9 cellular contexts compared by ENCODE assay signal in the genomic region with DNA sequence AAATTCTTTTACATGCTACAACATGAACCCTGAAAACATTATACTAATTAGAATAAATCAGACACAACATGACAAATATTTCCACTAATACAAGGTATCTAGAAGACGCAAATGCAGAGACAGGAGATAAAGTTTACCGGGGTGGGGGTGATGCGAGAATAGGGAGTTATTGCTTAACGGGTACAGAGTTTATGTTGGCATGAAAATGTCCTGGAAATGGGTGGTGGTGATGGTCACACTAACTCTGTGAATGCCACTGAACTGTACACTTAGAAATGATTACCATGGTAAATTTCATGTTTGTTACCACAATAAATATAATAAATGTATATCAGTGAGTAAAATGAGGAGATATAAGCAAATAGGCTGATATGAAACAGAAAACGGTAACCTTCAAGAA.
"Had no signal": no experiment of that assay in that cellular context is flagged by ENCODE, and none has a peak within 500 bp of the region (broad histone marks: within the 10 kb centered on the region; RNA-seq: fewer than 3 reads in every experiment).

No MANE protein-coding gene starts in this region.

- H3K27ac Mint-ChIP-seq: HFFc6 had no signal

- H3K4me3 Mint-ChIP-seq: HFFc6 had no signal

- FAIRE-seq: K562 had no signal

- ATAC-seq: HCT116 had no signal

- H3K4me3 ChIP-seq: GM23248, HAP-1, K562 had no signal

- H3K36me3 ChIP-seq: HAP-1 had no signal

- H3K4me1 ChIP-seq: HAP-1 had no signal

- H3K27ac ChIP-seq: GM23248, HL-60 had no signal

- H3K9me3 Mint-ChIP-seq: HFFc6 had no signal

- H2AFZ ChIP-seq: GM23248 had no signal

- DNase-seq: GM23248, GOT3, H7, HFFc6, IMR-90 had no signal

- H3K9ac ChIP-seq: GM23248 had no signal

- H3K9me3 ChIP-seq: HAP-1 had no signal
